Comparison of ENCODE assay signal across 19 cellular contexts in the genomic region with DNA sequence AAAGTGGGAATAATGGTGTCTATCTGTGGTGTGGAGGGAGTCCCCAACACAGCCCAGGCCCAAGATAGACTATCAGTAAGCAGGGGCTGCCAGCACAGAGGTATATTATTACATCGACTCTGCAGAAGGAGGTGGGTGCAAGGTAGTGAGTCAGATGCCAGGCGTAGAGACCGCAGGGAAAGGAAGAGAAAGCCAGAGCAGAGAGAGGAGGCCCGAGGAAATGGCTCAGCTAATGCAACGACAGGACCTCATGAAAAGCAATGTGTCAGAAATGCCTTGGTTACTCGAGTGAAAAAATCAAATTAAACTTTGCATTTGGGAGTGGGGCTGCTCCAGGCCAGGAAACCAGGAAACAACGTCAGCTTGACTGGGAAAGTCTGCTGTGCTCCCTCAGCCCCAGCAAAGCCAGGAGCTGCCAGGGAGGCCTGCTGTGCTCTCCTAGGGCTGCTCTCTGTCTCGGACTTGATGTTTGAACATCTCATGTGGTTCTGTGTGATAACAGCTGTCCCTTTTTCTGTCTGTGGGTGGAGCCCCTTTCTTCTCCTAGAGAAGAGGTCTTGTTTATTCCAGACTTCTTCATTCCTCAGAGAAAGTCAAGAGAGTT.
DNase-seq lines count a peak whose midpoint lies in the region; ATAC-seq lines count a peak whose summit lies in the region.
"Had no signal": no experiment of that assay in that cellular context is flagged by ENCODE, and none has a peak within 500 bp of the region (broad histone marks: within the 10 kb centered on the region; RNA-seq: fewer than 3 reads in every experiment).

No MANE protein-coding gene starts in this region.

- H3K79me2 ChIP-seq in mesendoderm (ENCODE audit: control insufficient read depth, insufficient read depth, low read length) = no peaks in the 10 kb centered on the region

- H3K27me3 ChIP-seq in BLaER1 = no peaks in the 10 kb centered on the region
- no peaks in the 10 kb centered on the region for H3K27me3 ChIP-seq in mesendoderm (ENCODE audit: insufficient read depth, low read length, poor library complexity)

- no peak overlapping the region for H3K56ac ChIP-seq in mesendoderm (ENCODE audit: low read length)

- H3K18ac ChIP-seq in mesendoderm (ENCODE audit: low read length) = no peak overlapping the region

- no peak overlapping the region for H4K8ac ChIP-seq in mesendoderm (ENCODE audit: low read depth, low read length)

- no peak for ATAC-seq in HG02973 (IDR thresholded peaks at IDR 0.05; ENCODE audit: unreplicated experiment)
- ATAC-seq: A549; CD8-positive, alpha-beta T cell; Panc1 had no signal

- H2BK15ac ChIP-seq in mesendoderm (replicated peaks; ENCODE audit: low read depth) = no peak overlapping the region

- H4K5ac ChIP-seq in mesendoderm (ENCODE audit: low read length) = no peak overlapping the region

- H3K4me1 ChIP-seq in BLaER1 (peaks cover 21% of the 10 kb centered on the region), mesendoderm (ENCODE audit: control insufficient read depth, low read depth, low read length) (no peaks in the 10 kb centered on the region)
- H3K4me1 ChIP-seq: A549 had no signal

- DNase-seq in M059J (ENCODE audit: low read depth) (peak; percentile 79), ecto neural progenitor cell (ENCODE audit: low spot score) (peak; percentile 29), mesendoderm (peak; percentile 7), HUDEP-2 (lab: John Stamatoyannopoulos, UW; ENCODE audit: unreplicated experiment in 76 of 76) (no peak), iPS-NIHi7 (ENCODE audit: extremely low spot score) (no peak)
- no peak for DNase-seq in activated naive CD4-positive, alpha-beta T cell treated with anti-CD3 and anti-CD28 coated beads, Interleukin-2, amount 50 U/mL, for 16 hours
- DNase-seq: CD8-positive, alpha-beta T cell; H9; KBM-7; NCI-H1092 treated with DMSO at 0.1 percent for 48 hours; NCI-H187; NCI-H446 treated with DMSO at 0.1 percent for 48 hours; NCI-H774; SHP77 had no signal

- H3K23ac ChIP-seq in mesendoderm (ENCODE audit: low read length) = peak overlapping the region; percentile 45

- no peaks in the 10 kb centered on the region for H3K36me3 ChIP-seq in BLaER1
- no peaks in the 10 kb centered on the region for H3K36me3 ChIP-seq in mesendoderm (ENCODE audit: control insufficient read depth, insufficient read depth, low read length)

- H4K20me1 ChIP-seq in BLaER1 = no peaks in the 10 kb centered on the region

- no CpG with 5 or more reads among the region's 8 CpGs for WGBS in mesendoderm (ENCODE audit: extremely low coverage, insufficient coverage, low lambda C conversion rate)

- H3K4ac ChIP-seq in mesendoderm (ENCODE audit: low read depth, low read length) = no peak overlapping the region

- H2BK120ac ChIP-seq in mesendoderm (ENCODE audit: low read depth, low read length) = no peak overlapping the region

- no peak overlapping the region for H2AK5ac ChIP-seq in mesendoderm (ENCODE audit: low read length)

- no peak overlapping the region for H3K4me3 ChIP-seq in BLaER1
- no peak overlapping the region for H3K4me3 ChIP-seq in mesendoderm (ENCODE audit: low read length)
- H3K4me3 ChIP-seq: A549 had no signal

- H2BK5ac ChIP-seq in mesendoderm (ENCODE audit: low read length) = no peak overlapping the region

- H3K9ac ChIP-seq in BLaER1 (no peak overlapping the region), mesendoderm (ENCODE audit: low read length) (no peak overlapping the region)

- peaks cover 19% of the 10 kb centered on the region for H3K9me3 ChIP-seq in BLaER1

- H3K27ac ChIP-seq in BLaER1 = no peak overlapping the region
- H3K27ac ChIP-seq in mesendoderm (ENCODE audit: low read depth, low read length) = no peak overlapping the region
- H3K27ac ChIP-seq: A549, HL-60 had no signal

- H3K4me2 ChIP-seq in BLaER1 (peak overlapping the region; percentile 74), mesendoderm (ENCODE audit: low read length) (no peak overlapping the region)
- H3K4me2 ChIP-seq: A549 had no signal

- H3K79me1 ChIP-seq in mesendoderm (ENCODE audit: low read length) = no peaks in the 10 kb centered on the region

Comparison
In these comparisons a context has a peak if more than half of its experiments do, and no peak if none do; other contexts are left out.
1. DNase-seq: peak in M059J (single experiment), ecto neural progenitor cell (single experiment) and mesendoderm (single experiment); none in HUDEP-2 (0 of 76), activated naive CD4-positive, alpha-beta T cell treated with anti-CD3 and anti-CD28 coated beads, Interleukin-2, amount 50 U/mL, for 16 hours (single experiment) and iPS-NIHi7 (single experiment).